1 cellular context compared by ENCODE assay signal in the genomic region with DNA sequence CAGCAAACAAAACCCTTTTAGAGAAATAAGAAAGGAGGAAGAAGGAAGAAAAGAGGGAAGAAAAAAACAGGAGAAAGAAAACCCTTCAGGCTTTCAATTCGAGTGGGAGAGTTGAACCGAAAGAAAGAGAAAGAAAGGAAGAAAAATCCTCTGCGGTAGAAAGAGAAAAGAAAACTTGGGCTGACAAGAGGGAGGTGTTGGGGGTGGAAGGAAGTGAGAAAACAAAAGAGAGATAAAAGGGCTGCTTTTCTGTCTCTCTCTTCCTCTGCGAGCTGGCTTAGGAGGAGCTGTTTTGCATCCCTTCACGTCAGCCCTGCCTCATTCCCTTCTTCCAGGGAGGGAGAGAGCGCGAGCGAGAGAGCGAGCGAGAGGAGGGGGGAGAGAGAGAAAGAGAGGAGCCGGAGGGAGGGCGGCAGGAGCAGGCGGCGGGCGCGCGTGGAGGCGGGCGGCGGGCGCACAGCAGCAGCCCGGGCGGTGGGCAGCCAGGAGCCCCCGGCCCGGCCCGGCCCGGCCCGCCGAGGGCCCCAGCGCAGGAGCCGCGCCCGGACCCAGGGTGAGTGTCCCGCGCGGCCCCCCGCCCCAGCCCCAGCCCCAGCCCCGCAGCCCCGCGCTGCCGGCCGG.
TF ChIP-seq lines count a peak whose summit lies in the region.

A gene with protein sequence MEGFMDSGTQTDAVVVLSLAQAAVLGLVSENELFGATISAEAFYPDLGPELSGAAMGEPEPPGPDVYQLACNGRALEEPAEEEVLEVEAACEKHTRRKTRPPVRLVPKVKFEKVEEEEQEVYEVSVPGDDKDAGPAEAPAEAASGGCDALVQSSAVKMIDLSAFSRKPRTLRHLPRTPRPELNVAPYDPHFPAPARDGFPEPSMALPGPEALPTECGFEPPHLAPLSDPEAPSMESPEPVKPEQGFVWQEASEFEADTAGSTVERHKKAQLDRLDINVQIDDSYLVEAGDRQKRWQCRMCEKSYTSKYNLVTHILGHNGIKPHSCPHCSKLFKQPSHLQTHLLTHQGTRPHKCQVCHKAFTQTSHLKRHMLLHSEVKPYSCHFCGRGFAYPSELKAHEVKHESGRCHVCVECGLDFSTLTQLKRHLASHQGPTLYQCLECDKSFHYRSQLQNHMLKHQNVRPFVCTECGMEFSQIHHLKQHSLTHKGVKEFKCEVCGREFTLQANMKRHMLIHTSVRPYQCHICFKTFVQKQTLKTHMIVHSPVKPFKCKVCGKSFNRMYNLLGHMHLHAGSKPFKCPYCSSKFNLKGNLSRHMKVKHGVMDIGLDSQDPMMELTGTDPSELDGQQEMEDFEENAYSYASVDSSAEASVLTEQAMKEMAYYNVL (plus strand): TSS at position 263 of the 621 bp plus-strand sequence. CDS start 65,814 bp downstream, outside the sequence.

TF ChIP-seq in K562, 482 proteins besides CTCF, POLR2A, EP300 and RAD21 (continued from another document and continues in another):
- no peak for TF ChIP-seq HDAC8 (tag; IDR thresholded peaks at IDR 0.05)
- TF ChIP-seq POU5F1 (IDR thresholded peaks at IDR 0.05; ENCODE audit: borderline replicate concordance, low read depth, low read length, partially characterized antibody), result no peak
- TF ChIP-seq GABPA (tag; conservative IDR thresholded peaks at IDR 0.05; ENCODE audit: low read depth), result no peak
- TF ChIP-seq EP400 (IDR thresholded peaks at IDR 0.05), result no peak; the same call in 1 of the 2 replicates
- TF ChIP-seq, protein P1, sequence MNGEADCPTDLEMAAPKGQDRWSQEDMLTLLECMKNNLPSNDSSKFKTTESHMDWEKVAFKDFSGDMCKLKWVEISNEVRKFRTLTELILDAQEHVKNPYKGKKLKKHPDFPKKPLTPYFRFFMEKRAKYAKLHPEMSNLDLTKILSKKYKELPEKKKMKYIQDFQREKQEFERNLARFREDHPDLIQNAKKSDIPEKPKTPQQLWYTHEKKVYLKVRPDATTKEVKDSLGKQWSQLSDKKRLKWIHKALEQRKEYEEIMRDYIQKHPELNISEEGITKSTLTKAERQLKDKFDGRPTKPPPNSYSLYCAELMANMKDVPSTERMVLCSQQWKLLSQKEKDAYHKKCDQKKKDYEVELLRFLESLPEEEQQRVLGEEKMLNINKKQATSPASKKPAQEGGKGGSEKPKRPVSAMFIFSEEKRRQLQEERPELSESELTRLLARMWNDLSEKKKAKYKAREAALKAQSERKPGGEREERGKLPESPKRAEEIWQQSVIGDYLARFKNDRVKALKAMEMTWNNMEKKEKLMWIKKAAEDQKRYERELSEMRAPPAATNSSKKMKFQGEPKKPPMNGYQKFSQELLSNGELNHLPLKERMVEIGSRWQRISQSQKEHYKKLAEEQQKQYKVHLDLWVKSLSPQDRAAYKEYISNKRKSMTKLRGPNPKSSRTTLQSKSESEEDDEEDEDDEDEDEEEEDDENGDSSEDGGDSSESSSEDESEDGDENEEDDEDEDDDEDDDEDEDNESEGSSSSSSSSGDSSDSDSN (IDR thresholded peaks at IDR 0.05; ENCODE audit: borderline replicate concordance in 1 of 2, low read depth in 2 of 2, low read length in 2 of 2), result no peak
- TF ChIP-seq, protein P2, sequence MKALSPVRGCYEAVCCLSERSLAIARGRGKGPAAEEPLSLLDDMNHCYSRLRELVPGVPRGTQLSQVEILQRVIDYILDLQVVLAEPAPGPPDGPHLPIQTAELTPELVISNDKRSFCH (CRISPR knock-in tag; IDR thresholded peaks at IDR 0.05), result no peak
- TF ChIP-seq, protein P2 (tag; IDR thresholded peaks at IDR 0.05), result no peak
- no peak for TF ChIP-seq POLR3A (IDR thresholded peaks at IDR 0.05; ENCODE audit: borderline replicate concordance, extremely low read depth, insufficient read depth, insufficient read length)
- TF ChIP-seq, protein P3, sequence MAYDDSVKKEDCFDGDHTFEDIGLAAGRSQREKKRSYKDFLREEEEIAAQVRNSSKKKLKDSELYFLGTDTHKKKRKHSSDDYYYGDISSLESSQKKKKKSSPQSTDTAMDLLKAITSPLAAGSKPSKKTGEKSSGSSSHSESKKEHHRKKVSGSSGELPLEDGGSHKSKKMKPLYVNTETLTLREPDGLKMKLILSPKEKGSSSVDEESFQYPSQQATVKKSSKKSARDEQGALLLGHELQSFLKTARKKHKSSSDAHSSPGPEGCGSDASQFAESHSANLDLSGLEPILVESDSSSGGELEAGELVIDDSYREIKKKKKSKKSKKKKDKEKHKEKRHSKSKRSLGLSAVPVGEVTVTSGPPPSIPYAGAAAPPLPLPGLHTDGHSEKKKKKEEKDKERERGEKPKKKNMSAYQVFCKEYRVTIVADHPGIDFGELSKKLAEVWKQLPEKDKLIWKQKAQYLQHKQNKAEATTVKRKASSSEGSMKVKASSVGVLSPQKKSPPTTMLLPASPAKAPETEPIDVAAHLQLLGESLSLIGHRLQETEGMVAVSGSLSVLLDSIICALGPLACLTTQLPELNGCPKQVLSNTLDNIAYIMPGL (CRISPR knock-in tag; IDR thresholded peaks at IDR 0.05), result no peak
- no peak for TF ChIP-seq ZNF217 (CRISPR knock-in tag; IDR thresholded peaks at IDR 0.05)
- TF ChIP-seq ZFP1 (CRISPR knock-in tag; IDR thresholded peaks at IDR 0.05), result no peak
- TF ChIP-seq ESRRA (IDR thresholded peaks at IDR 0.05; ENCODE audit: borderline replicate concordance, low read depth), result no peak
- TF ChIP-seq PHF8 (IDR thresholded peaks at IDR 0.05; ENCODE audit: borderline replicate concordance, low read length), result peak; percentile 29; the same call in 1 of the 2 replicates
- TF ChIP-seq ZNF232 (CRISPR knock-in tag; IDR thresholded peaks at IDR 0.05), result no peak
- no peak for TF ChIP-seq KDM2B (CRISPR knock-in tag; IDR thresholded peaks at IDR 0.05)
- TF ChIP-seq ZNF668 (CRISPR knock-in tag; IDR thresholded peaks at IDR 0.05), result no peak
- TF ChIP-seq FOS (IDR thresholded peaks at IDR 0.05; ENCODE audit: extremely low read depth, insufficient read length), result no peak
- no peak for TF ChIP-seq TCFL5 (CRISPR knock-in tag; conservative IDR thresholded peaks at IDR 0.05)
- TF ChIP-seq HDGF (IDR thresholded peaks at IDR 0.05), result no peak
- no peak for TF ChIP-seq NR2C2 (CRISPR knock-in tag; IDR thresholded peaks at IDR 0.05)
- no peak for TF ChIP-seq NR2C2 (tag; IDR thresholded peaks at IDR 0.05)
- 0 out of 2 replicates have a peak, but pooled peaks have one; percentile 60 for TF ChIP-seq GATAD2A (IDR thresholded peaks at IDR 0.05)
- TF ChIP-seq ZEB2 (IDR thresholded peaks at IDR 0.05), result no peak
- TF ChIP-seq JUND (IDR thresholded peaks at IDR 0.05; ENCODE audit: borderline replicate concordance, low read depth, low read length), result no peak
- TF ChIP-seq JUND (tag; IDR thresholded peaks at IDR 0.05; ENCODE audit: borderline replicate concordance, low read depth, low read length), result no peak
- TF ChIP-seq RBM17 (IDR thresholded peaks at IDR 0.05; ENCODE audit: borderline replicate concordance, low read depth, low read length), result no peak
- TF ChIP-seq CBX2 (IDR thresholded peaks at IDR 0.05; ENCODE audit: insufficient read depth, low read length, poor library complexity, severe bottlenecking), result no peak
- no peak for TF ChIP-seq POLR3G (IDR thresholded peaks at IDR 0.05; ENCODE audit: extremely low read depth, insufficient read length, insufficient replicate concordance)
- TF ChIP-seq GATAD2B (IDR thresholded peaks at IDR 0.05; ENCODE audit: borderline replicate concordance), result no peak
- TF ChIP-seq, protein P4, sequence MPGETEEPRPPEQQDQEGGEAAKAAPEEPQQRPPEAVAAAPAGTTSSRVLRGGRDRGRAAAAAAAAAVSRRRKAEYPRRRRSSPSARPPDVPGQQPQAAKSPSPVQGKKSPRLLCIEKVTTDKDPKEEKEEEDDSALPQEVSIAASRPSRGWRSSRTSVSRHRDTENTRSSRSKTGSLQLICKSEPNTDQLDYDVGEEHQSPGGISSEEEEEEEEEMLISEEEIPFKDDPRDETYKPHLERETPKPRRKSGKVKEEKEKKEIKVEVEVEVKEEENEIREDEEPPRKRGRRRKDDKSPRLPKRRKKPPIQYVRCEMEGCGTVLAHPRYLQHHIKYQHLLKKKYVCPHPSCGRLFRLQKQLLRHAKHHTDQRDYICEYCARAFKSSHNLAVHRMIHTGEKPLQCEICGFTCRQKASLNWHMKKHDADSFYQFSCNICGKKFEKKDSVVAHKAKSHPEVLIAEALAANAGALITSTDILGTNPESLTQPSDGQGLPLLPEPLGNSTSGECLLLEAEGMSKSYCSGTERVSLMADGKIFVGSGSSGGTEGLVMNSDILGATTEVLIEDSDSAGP (CRISPR knock-in tag; IDR thresholded peaks at IDR 0.05), result no peak
- TF ChIP-seq ARID1B (IDR thresholded peaks at IDR 0.05), result peak; percentile 27; the same call in 1 of the 2 replicates
- TF ChIP-seq RBBP5 (IDR thresholded peaks at IDR 0.05; ENCODE audit: borderline replicate concordance, insufficient read depth, low read length, poor library complexity, severe bottlenecking), result no peak
- TF ChIP-seq, protein P5, sequence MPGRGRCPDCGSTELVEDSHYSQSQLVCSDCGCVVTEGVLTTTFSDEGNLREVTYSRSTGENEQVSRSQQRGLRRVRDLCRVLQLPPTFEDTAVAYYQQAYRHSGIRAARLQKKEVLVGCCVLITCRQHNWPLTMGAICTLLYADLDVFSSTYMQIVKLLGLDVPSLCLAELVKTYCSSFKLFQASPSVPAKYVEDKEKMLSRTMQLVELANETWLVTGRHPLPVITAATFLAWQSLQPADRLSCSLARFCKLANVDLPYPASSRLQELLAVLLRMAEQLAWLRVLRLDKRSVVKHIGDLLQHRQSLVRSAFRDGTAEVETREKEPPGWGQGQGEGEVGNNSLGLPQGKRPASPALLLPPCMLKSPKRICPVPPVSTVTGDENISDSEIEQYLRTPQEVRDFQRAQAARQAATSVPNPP (IDR thresholded peaks at IDR 0.05; ENCODE audit: borderline replicate concordance, insufficient read depth, insufficient read length), result no peak
- TF ChIP-seq SPI1 (IDR thresholded peaks at IDR 0.05; ENCODE audit: borderline replicate concordance, low read depth, low read length), result 0 out of 2 replicates have a peak, but pooled peaks have one; percentile 26
- no peak for TF ChIP-seq SNRNP70 (optimal IDR thresholded peaks at IDR 0.05; ENCODE audit: low read depth, low read length)
- TF ChIP-seq, protein P6, sequence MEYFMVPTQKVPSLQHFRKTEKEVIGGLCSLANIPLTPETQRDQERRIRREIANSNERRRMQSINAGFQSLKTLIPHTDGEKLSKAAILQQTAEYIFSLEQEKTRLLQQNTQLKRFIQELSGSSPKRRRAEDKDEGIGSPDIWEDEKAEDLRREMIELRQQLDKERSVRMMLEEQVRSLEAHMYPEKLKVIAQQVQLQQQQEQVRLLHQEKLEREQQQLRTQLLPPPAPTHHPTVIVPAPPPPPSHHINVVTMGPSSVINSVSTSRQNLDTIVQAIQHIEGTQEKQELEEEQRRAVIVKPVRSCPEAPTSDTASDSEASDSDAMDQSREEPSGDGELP (CRISPR knock-in tag; IDR thresholded peaks at IDR 0.05; ENCODE audit: borderline replicate concordance), result no peak
- TF ChIP-seq, protein P7, sequence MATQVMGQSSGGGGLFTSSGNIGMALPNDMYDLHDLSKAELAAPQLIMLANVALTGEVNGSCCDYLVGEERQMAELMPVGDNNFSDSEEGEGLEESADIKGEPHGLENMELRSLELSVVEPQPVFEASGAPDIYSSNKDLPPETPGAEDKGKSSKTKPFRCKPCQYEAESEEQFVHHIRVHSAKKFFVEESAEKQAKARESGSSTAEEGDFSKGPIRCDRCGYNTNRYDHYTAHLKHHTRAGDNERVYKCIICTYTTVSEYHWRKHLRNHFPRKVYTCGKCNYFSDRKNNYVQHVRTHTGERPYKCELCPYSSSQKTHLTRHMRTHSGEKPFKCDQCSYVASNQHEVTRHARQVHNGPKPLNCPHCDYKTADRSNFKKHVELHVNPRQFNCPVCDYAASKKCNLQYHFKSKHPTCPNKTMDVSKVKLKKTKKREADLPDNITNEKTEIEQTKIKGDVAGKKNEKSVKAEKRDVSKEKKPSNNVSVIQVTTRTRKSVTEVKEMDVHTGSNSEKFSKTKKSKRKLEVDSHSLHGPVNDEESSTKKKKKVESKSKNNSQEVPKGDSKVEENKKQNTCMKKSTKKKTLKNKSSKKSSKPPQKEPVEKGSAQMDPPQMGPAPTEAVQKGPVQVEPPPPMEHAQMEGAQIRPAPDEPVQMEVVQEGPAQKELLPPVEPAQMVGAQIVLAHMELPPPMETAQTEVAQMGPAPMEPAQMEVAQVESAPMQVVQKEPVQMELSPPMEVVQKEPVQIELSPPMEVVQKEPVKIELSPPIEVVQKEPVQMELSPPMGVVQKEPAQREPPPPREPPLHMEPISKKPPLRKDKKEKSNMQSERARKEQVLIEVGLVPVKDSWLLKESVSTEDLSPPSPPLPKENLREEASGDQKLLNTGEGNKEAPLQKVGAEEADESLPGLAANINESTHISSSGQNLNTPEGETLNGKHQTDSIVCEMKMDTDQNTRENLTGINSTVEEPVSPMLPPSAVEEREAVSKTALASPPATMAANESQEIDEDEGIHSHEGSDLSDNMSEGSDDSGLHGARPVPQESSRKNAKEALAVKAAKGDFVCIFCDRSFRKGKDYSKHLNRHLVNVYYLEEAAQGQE (CRISPR knock-in tag; IDR thresholded peaks at IDR 0.05; ENCODE audit: low read depth), result no peak
- TF ChIP-seq ZNF699 (CRISPR knock-in tag; IDR thresholded peaks at IDR 0.05; ENCODE audit: insufficient replicate concordance), result no peak
- TF ChIP-seq ARNT (IDR thresholded peaks at IDR 0.05), result peak; percentile 40 to 60; a peak in 2 of 4 replicates
- no peak for TF ChIP-seq HNRNPL (IDR thresholded peaks at IDR 0.05; ENCODE audit: low read depth, low read length)
- TF ChIP-seq MAFG (tag; conservative IDR thresholded peaks at IDR 0.05), result no peak
- TF ChIP-seq FOXK2 (conservative IDR thresholded peaks at IDR 0.05 in 1 of 2, IDR thresholded peaks at IDR 0.05 in 1 of 2; ENCODE audit: low read depth in 2 of 2), result 0 out of 4 replicates have a peak, but pooled peaks have one; percentile 15 to 29
- no peak for TF ChIP-seq ZNF444 (CRISPR knock-in tag; IDR thresholded peaks at IDR 0.05)
- no peak for TF ChIP-seq FOXK1 (CRISPR knock-in tag; IDR thresholded peaks at IDR 0.05; ENCODE audit: borderline replicate concordance)
- TF ChIP-seq NFATC3 (IDR thresholded peaks at IDR 0.05), result 0 out of 2 replicates have a peak, but pooled peaks have one; percentile 38
- no peak for TF ChIP-seq EWSR1 (IDR thresholded peaks at IDR 0.05; ENCODE audit: borderline replicate concordance, low read depth, partially characterized antibody)
- TF ChIP-seq, protein P8, sequence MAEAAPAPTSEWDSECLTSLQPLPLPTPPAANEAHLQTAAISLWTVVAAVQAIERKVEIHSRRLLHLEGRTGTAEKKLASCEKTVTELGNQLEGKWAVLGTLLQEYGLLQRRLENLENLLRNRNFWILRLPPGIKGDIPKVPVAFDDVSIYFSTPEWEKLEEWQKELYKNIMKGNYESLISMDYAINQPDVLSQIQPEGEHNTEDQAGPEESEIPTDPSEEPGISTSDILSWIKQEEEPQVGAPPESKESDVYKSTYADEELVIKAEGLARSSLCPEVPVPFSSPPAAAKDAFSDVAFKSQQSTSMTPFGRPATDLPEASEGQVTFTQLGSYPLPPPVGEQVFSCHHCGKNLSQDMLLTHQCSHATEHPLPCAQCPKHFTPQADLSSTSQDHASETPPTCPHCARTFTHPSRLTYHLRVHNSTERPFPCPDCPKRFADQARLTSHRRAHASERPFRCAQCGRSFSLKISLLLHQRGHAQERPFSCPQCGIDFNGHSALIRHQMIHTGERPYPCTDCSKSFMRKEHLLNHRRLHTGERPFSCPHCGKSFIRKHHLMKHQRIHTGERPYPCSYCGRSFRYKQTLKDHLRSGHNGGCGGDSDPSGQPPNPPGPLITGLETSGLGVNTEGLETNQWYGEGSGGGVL (CRISPR knock-in tag; IDR thresholded peaks at IDR 0.05), result no peak
- no peak for TF ChIP-seq MECOM (CRISPR knock-in tag; IDR thresholded peaks at IDR 0.05)
